18 cellular contexts compared by ENCODE assay signal in the genomic region with DNA sequence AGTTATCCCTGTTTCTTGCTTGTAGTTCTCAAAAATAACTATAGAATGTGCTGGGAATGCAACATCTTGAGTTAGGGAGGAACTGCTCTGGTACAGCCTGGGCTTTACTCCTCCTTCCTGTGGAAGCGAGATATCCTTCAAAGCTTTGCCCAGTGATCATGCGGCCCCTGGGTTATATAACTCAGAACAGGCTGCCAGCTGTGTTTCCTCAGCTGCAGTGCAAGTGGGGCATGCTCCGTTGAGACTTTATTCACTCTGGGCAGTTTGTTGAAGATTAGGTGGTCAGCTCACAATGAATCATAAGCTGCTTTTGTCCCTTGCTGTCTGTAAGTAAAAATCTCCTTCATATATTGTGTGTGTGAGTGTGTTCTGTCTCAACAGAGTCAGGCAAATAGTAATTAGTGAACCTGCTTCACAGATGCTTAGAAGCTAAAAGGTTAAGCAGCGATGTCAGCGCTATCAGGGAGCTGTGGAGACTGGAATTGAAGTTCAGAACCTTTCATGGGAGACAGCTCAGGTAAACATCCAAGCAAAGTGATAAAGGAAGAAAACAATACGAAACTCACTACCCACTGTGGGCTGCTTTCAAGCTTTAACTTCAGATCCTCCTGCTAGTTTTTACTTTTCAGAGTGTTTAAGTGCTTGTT.
DNase-seq lines count a peak whose midpoint lies in the region; ATAC-seq, FAIRE-seq and TF ChIP-seq lines count a peak whose summit lies in the region.
"Had no signal": no experiment of that assay in that cellular context is flagged by ENCODE, and none has a peak within 500 bp of the region (broad histone marks: within the 10 kb centered on the region; RNA-seq: fewer than 3 reads in every experiment).

No MANE protein-coding gene starts in this region.

- no peak for FAIRE-seq in kidney (lab: Jason Lieb, UNC)
- FAIRE-seq: A204.1 had no signal

- no peak overlapping the region for H3K27ac ChIP-seq in brain microvascular endothelial cell
- peak overlapping the region in 1 of 2 donors; percentile 14 for H3K27ac ChIP-seq in kidney (ENCODE audit: low read depth in 2 of 2, low read length in 2 of 2)
- H3K27ac ChIP-seq: foreskin keratinocyte, thoracic aorta had no signal

- H3K9me3 Mint-ChIP-seq in HFFc6 = peaks cover 18% of the 10 kb centered on the region

- TF ChIP-seq CTCF in brain microvascular endothelial cell (IDR thresholded peaks at IDR 0.05; ENCODE audit: low read depth, low read length, missing control alignments) (no peak), kidney (IDR thresholded peaks at IDR 0.05; ENCODE audit: borderline replicate concordance, extremely low read depth, insufficient read depth) (no peak), HFFc6 (IDR thresholded peaks at IDR 0.05) (no peak)

- DNase-seq in NCI-H510A treated with DMSO at 0.1 percent for 48 hours (lab: John Stamatoyannopoulos, UW) (peak; percentile 51), NCI-H510A (lab: John Stamatoyannopoulos, UW) (no peak), brain microvascular endothelial cell (peak; percentile 24), kidney (no peak), sciatic nerve (ENCODE audit: low spot score) (no peak), GM19240 (ENCODE audit: insufficient read length, low spot score) (no peak), HFFc6 (no peak)
- no peak for DNase-seq in stimulated activated CD4-positive, alpha-beta T cell treated with anti-CD3 and anti-CD28 coated beads, Interleukin-2, amount 100 ng/mL, for 24 hours
- DNase-seq: activated CD4-positive, CD25-positive, alpha-beta regulatory T cell; CD4-positive, CD25-positive, alpha-beta regulatory T cell; foreskin keratinocyte; HCEC 1CT; NCI-H1048; NCI-H226; OCI-M1; SW 1271 had no signal

- H3K4me3 ChIP-seq in brain microvascular endothelial cell (ENCODE audit: low read depth, low read length) (no peak overlapping the region), kidney (ENCODE audit: low read length in 2 of 2) (peak overlapping the region; percentile 31 to 49)
- H3K4me3 ChIP-seq: thoracic aorta had no signal

- ATAC-seq in sciatic nerve = peak; percentile 58
- ATAC-seq: foreskin keratinocyte had no signal

- intact Hi-C loops in kidney (cut with DNase I) (no loop called here), sciatic nerve (cut with DNase I) (no loop called here)

- H3K27ac Mint-ChIP-seq in HFFc6 = no peak overlapping the region
- H3K27ac Mint-ChIP-seq: CD4-positive, CD25-positive, alpha-beta regulatory T cell had no signal

- H3K36me3 Mint-ChIP-seq in HFFc6 (ENCODE audit: low read depth) = no peaks in the 10 kb centered on the region
- H3K36me3 Mint-ChIP-seq: CD4-positive, CD25-positive, alpha-beta regulatory T cell had no signal

- H3K9me3 ChIP-seq in kidney (ENCODE audit: control insufficient read depth in 1 of 2, low read length in 2 of 2) = no peaks in the 10 kb centered on the region
- H3K9me3 ChIP-seq: thoracic aorta had no signal

- H3K4me1 ChIP-seq in kidney (ENCODE audit: control insufficient read depth in 1 of 2, insufficient read depth in 1 of 2, low read depth in 1 of 2, low read length in 2 of 2) = peaks cover 0 to 2% of the 10 kb centered on the region in 2 donors
- H3K4me1 ChIP-seq: foreskin keratinocyte had no signal

- in situ Hi-C loops in brain microvascular endothelial cell (cut with HindIII; ENCODE audit: low pct_ligation_motif_present, low sequenced_read_pairs) = no loop called here

- no peaks in the 10 kb centered on the region; the same call in 1 of the 2 replicates for H3K27me3 Mint-ChIP-seq in HFFc6 (ENCODE audit: insufficient read depth)
- H3K27me3 Mint-ChIP-seq: CD4-positive, CD25-positive, alpha-beta regulatory T cell had no signal

- H3K36me3 ChIP-seq in brain microvascular endothelial cell (replicated peaks) (no peaks in the 10 kb centered on the region), kidney (ENCODE audit: control insufficient read depth in 1 of 2, insufficient read depth in 2 of 2, low read length in 2 of 2) (no peaks in the 10 kb centered on the region)
- H3K36me3 ChIP-seq: thoracic aorta had no signal

- no peaks in the 10 kb centered on the region for H3K27me3 ChIP-seq in brain microvascular endothelial cell (replicated peaks)
- H3K27me3 ChIP-seq: foreskin keratinocyte had no signal

- no peaks in the 10 kb centered on the region for H3K4me1 Mint-ChIP-seq in HFFc6 (ENCODE audit: low read depth)
- H3K4me1 Mint-ChIP-seq: CD4-positive, CD25-positive, alpha-beta regulatory T cell had no signal

- H3K9ac ChIP-seq in kidney (ENCODE audit: low read length in 2 of 2) = no peak overlapping the region

- no peak overlapping the region for H3K4me3 Mint-ChIP-seq in HFFc6
- H3K4me3 Mint-ChIP-seq: CD4-positive, CD25-positive, alpha-beta regulatory T cell had no signal

Comparison
In these comparisons a context has a peak if more than half of its experiments do, and no peak if none do; other contexts are left out.
1. DNase-seq: peak in NCI-H510A treated with DMSO at 0.1 percent for 48 hours (single experiment) and brain microvascular endothelial cell (single experiment); none in NCI-H510A (single experiment), kidney (single experiment), sciatic nerve (single experiment), GM19240 (single experiment), stimulated activated CD4-positive, alpha-beta T cell treated with anti-CD3 and anti-CD28 coated beads, Interleukin-2, amount 100 ng/mL, for 24 hours (0 of 2) and HFFc6 (single experiment).